ENCODE assay signal across 19 cellular contexts in the genomic region with DNA sequence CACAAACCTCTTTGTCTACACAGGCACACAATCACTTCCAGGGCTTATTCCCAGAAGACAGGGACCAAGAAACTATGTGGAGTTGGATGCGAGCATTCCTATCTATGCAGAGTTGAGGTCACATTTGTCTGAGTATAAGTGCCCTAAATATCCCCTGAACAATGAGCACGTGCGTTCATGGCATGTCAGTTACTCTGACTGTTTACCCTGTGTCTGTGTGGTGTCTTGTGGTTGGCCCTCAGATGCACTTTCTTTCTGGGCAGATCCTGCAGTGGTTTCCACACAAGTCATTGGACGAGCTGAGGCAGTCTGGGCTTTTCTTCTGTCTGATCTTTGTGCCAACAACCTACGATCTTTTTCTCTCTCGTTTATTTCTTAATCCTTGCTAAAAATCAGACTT.
DNase-seq lines count a peak whose midpoint lies in the region; ATAC-seq, FAIRE-seq and TF ChIP-seq lines count a peak whose summit lies in the region.
"Had no signal": no experiment of that assay in that cellular context is flagged by ENCODE, and none has a peak within 500 bp of the region (broad histone marks: within the 10 kb centered on the region; RNA-seq: fewer than 3 reads in every experiment).

No MANE protein-coding gene starts in this region.

- peaks cover 4% of the 10 kb centered on the region for H3F3A ChIP-seq in smooth muscle cell (ENCODE audit: low read depth)
- H3F3A ChIP-seq in SK-N-SH (replicated peaks; ENCODE audit: insufficient read depth) = peaks cover 58% of the 10 kb centered on the region

- 89% methylated on average over 6 of the region's 6 CpGs for WGBS in smooth muscle cell (ENCODE audit: low lambda C conversion rate)
- WGBS in SK-N-SH (ENCODE audit: low lambda C conversion rate) = 92% methylated on average over 6 of the region's 6 CpGs

- peak; percentile 80 to 91 for ATAC-seq in left cardiac atrium
- ATAC-seq in sciatic nerve = peak; percentile 95
- no peak for ATAC-seq in stimulated activated effector memory CD8-positive, alpha-beta T cell treated with anti-CD3 and anti-CD28 coated beads, Interleukin-12 subunit alpha, Interleukin-12 subunit beta, amount 100 ng/mL, for 72 hours
- ATAC-seq: stimulated activated naive CD8-positive, alpha-beta T cell treated with anti-CD3 and anti-CD28 coated beads, Interleukin-15, amount 100 ng/mL, for 72 hours; T-helper 17 cell had no signal

- TF ChIP-seq EP300 in SK-N-SH (IDR thresholded peaks at IDR 0.05; ENCODE audit: borderline replicate concordance in 1 of 2, low read depth in 1 of 2, low read length in 1 of 2) = no peak

- H3K36me3 Mint-ChIP-seq in astrocyte (ENCODE audit: low read depth, unreplicated experiment) = peaks cover 39% of the 10 kb centered on the region
- no peaks in the 10 kb centered on the region for H3K36me3 Mint-ChIP-seq in stimulated activated effector memory CD8-positive, alpha-beta T cell treated with anti-CD3 and anti-CD28 coated beads, Interleukin-12 subunit alpha, Interleukin-12 subunit beta, amount 100 ng/mL, for 72 hours

- peaks cover 92% of the 10 kb centered on the region for H3K36me3 ChIP-seq in astrocyte (ENCODE audit: insufficient read depth, low read length)
- peaks cover 59% of the 10 kb centered on the region for H3K36me3 ChIP-seq in smooth muscle cell (ENCODE audit: low read depth)
- H3K36me3 ChIP-seq in SK-N-SH (replicated peaks in 1 of 2; ENCODE audit: control insufficient read depth in 1 of 2, insufficient read depth in 2 of 2, low read length in 1 of 2) = peaks cover 96 to 97% of the 10 kb centered on the region in 2 experiments
- H3K36me3 ChIP-seq: colonic mucosa had no signal

- intact Hi-C loops in left cardiac atrium (cut with DNase I) = no loop called here
- intact Hi-C loops in sciatic nerve (cut with DNase I) = no loop called here

- peaks cover 2% of the 10 kb centered on the region for H3K9me3 Mint-ChIP-seq in astrocyte (ENCODE audit: unreplicated experiment)
- H3K9me3 Mint-ChIP-seq in stimulated activated effector memory CD8-positive, alpha-beta T cell treated with anti-CD3 and anti-CD28 coated beads, Interleukin-12 subunit alpha, Interleukin-12 subunit beta, amount 100 ng/mL, for 72 hours = no peaks in the 10 kb centered on the region
- H3K9me3 Mint-ChIP-seq: stimulated activated naive CD8-positive, alpha-beta T cell treated with anti-CD3 and anti-CD28 coated beads, Interleukin-15, amount 100 ng/mL, for 72 hours had no signal

- peaks cover 3% of the 10 kb centered on the region for H3K4me1 Mint-ChIP-seq in astrocyte (ENCODE audit: low read depth, unreplicated experiment)
- no peaks in the 10 kb centered on the region for H3K4me1 Mint-ChIP-seq in stimulated activated effector memory CD8-positive, alpha-beta T cell treated with anti-CD3 and anti-CD28 coated beads, Interleukin-12 subunit alpha, Interleukin-12 subunit beta, amount 100 ng/mL, for 72 hours
- H3K4me1 Mint-ChIP-seq: stimulated activated naive CD8-positive, alpha-beta T cell treated with anti-CD3 and anti-CD28 coated beads, Interleukin-15, amount 100 ng/mL, for 72 hours; T-helper 17 cell had no signal

- TF ChIP-seq RAD21 in SK-N-SH (IDR thresholded peaks at IDR 0.05; ENCODE audit: low read length) = no peak

- H3K9me2 ChIP-seq in SK-N-SH = no peaks in the 10 kb centered on the region

- H3K27ac Mint-ChIP-seq in astrocyte (ENCODE audit: unreplicated experiment) = no peak overlapping the region
- H3K27ac Mint-ChIP-seq in stimulated activated effector memory CD8-positive, alpha-beta T cell treated with anti-CD3 and anti-CD28 coated beads, Interleukin-12 subunit alpha, Interleukin-12 subunit beta, amount 100 ng/mL, for 72 hours = no peak overlapping the region
- H3K27ac Mint-ChIP-seq: T-helper 17 cell had no signal

- POLR2A ChIA-PET in SK-N-SH (lab: Yijun Ruan, JAX) = no interaction called here

- H3K27me3 ChIP-seq in astrocyte (ENCODE audit: insufficient read depth, low read length) (no peaks in the 10 kb centered on the region), smooth muscle cell (ENCODE audit: low read depth) (no peaks in the 10 kb centered on the region), SK-N-SH (ENCODE audit: insufficient read depth) (no peaks in the 10 kb centered on the region)
- H3K27me3 ChIP-seq: colonic mucosa had no signal

- no peak overlapping the region for H3K4me2 ChIP-seq in astrocyte (ENCODE audit: low read length)
- no peak overlapping the region for H3K4me2 ChIP-seq in smooth muscle cell
- no peak overlapping the region for H3K4me2 ChIP-seq in SK-N-SH

- CTCF ChIA-PET in SK-N-SH (lab: Yijun Ruan, JAX) = no interaction called here

- no peaks in the 10 kb centered on the region for H3K4me1 ChIP-seq in astrocyte (ENCODE audit: insufficient read depth, low read length)
- H3K4me1 ChIP-seq in smooth muscle cell (ENCODE audit: low read depth) = no peaks in the 10 kb centered on the region
- peaks cover 0 to 5% of the 10 kb centered on the region in 2 experiments; a peak in 2 of 4 replicates for H3K4me1 ChIP-seq in SK-N-SH (ENCODE audit: control insufficient read depth in 1 of 2, insufficient read depth in 2 of 2, low read depth in 1 of 2, low read length in 1 of 2)
- H3K4me1 ChIP-seq: Caco-2, colonic mucosa had no signal

- no peaks in the 10 kb centered on the region for H3K79me2 ChIP-seq in astrocyte (ENCODE audit: insufficient read depth, low read length)
- no peaks in the 10 kb centered on the region for H3K79me2 ChIP-seq in smooth muscle cell (ENCODE audit: low read depth)
- H3K79me2 ChIP-seq in SK-N-SH (ENCODE audit: insufficient read depth) = peaks cover 14% of the 10 kb centered on the region; the same call in 1 of the 2 replicates

- H3K9ac ChIP-seq in astrocyte (ENCODE audit: low read length) (no peak overlapping the region), smooth muscle cell (ENCODE audit: low read depth) (no peak overlapping the region), SK-N-SH (no peak overlapping the region)

- H3K9me3 ChIP-seq in astrocyte (ENCODE audit: insufficient read depth, low read depth, low read length) (no peaks in the 10 kb centered on the region), smooth muscle cell (replicated peaks; ENCODE audit: low read depth) (no peaks in the 10 kb centered on the region), SK-N-SH (no peaks in the 10 kb centered on the region)
- H3K9me3 ChIP-seq: Caco-2, colonic mucosa had no signal

- H3K27me3 Mint-ChIP-seq in astrocyte (ENCODE audit: low read depth, unreplicated experiment) = no peaks in the 10 kb centered on the region
- H3K27me3 Mint-ChIP-seq: stimulated activated naive CD8-positive, alpha-beta T cell treated with anti-CD3 and anti-CD28 coated beads, Interleukin-15, amount 100 ng/mL, for 72 hours; T-helper 17 cell had no signal

- H4K20me1 ChIP-seq in astrocyte (ENCODE audit: insufficient read depth, low read length) (peaks cover 3% of the 10 kb centered on the region), smooth muscle cell (ENCODE audit: low read depth) (no peaks in the 10 kb centered on the region), SK-N-SH (ENCODE audit: insufficient read depth) (no peaks in the 10 kb centered on the region)

- no peak for FAIRE-seq in astrocyte (lab: Jason Lieb, UNC)
- FAIRE-seq: G401.6, RCC 7860 had no signal

- H3K4me3 ChIP-seq in astrocyte (ENCODE audit: insufficient read depth, low read depth, low read length) (no peak overlapping the region), smooth muscle cell (no peak overlapping the region), SK-N-SH (ENCODE audit: low read depth in 2 of 2, low read length in 1 of 2) (no peak overlapping the region)
- H3K4me3 ChIP-seq: colonic mucosa had no signal

- H2AFZ ChIP-seq in astrocyte (ENCODE audit: low read depth, low read length) (no peak overlapping the region), smooth muscle cell (ENCODE audit: low read depth) (no peak overlapping the region), SK-N-SH (ENCODE audit: low read depth) (no peak overlapping the region)

- no peak overlapping the region for H3K4me3 Mint-ChIP-seq in astrocyte (ENCODE audit: unreplicated experiment)
- H3K4me3 Mint-ChIP-seq in stimulated activated effector memory CD8-positive, alpha-beta T cell treated with anti-CD3 and anti-CD28 coated beads, Interleukin-12 subunit alpha, Interleukin-12 subunit beta, amount 100 ng/mL, for 72 hours = no peak overlapping the region
- H3K4me3 Mint-ChIP-seq: stimulated activated naive CD8-positive, alpha-beta T cell treated with anti-CD3 and anti-CD28 coated beads, Interleukin-15, amount 100 ng/mL, for 72 hours; T-helper 17 cell had no signal

- H3K27ac ChIP-seq in astrocyte (ENCODE audit: low read depth, low read length) (no peak overlapping the region), smooth muscle cell (ENCODE audit: low read depth) (no peak overlapping the region), SK-N-SH (ENCODE audit: low read depth in 2 of 2, low read length in 1 of 2) (no peak overlapping the region)
- H3K27ac ChIP-seq: colonic mucosa, epithelial cell of prostate had no signal

- TF ChIP-seq CTCF in astrocyte (IDR thresholded peaks at IDR 0.05; ENCODE audit: insufficient read depth, low read depth, low read length) (no peak), smooth muscle cell (IDR thresholded peaks at IDR 0.05; ENCODE audit: borderline replicate concordance, insufficient read depth, poor library complexity, severe bottlenecking) (no peak), SK-N-SH (IDR thresholded peaks at IDR 0.05) (no peak)

- DNase-seq in AG20443 (ENCODE audit: low spot score) (peak; percentile 53), astrocyte (ENCODE audit: low read depth) (peak; percentile 27), left cardiac atrium (no peak), sciatic nerve (ENCODE audit: low spot score) (no peak), smooth muscle cell (lab: John Stamatoyannopoulos, UW; ENCODE audit: unreplicated experiment) (no peak), occipital lobe (lab: John Stamatoyannopoulos, UW) (no peak), SK-N-SH (no peak)
- DNase-seq in stimulated activated effector memory CD8-positive, alpha-beta T cell treated with anti-CD3 and anti-CD28 coated beads, Interleukin-12 subunit alpha, Interleukin-12 subunit beta, amount 100 ng/mL, for 72 hours (ENCODE audit: low spot score in 2 of 2) = no peak
- DNase-seq: amygdala; Caco-2; colonic mucosa; GOT3; KG1; NCI-H1436; stimulated activated naive CD8-positive, alpha-beta T cell treated with anti-CD3 and anti-CD28 coated beads, Interleukin-15, amount 100 ng/mL, for 72 hours; T-helper 17 cell had no signal

TF ChIP-seq in SK-N-SH, 30 proteins besides CTCF, POLR2A, EP300 and RAD21:
- no peak for TF ChIP-seq RXRA (IDR thresholded peaks at IDR 0.05; ENCODE audit: borderline replicate concordance, low read depth)
- TF ChIP-seq FOSL2 (IDR thresholded peaks at IDR 0.05; ENCODE audit: borderline replicate concordance, low read depth) = no peak
- no peak for TF ChIP-seq NRF1 (IDR thresholded peaks at IDR 0.05; ENCODE audit: low read depth, low read length)

Comparison
In these comparisons a context has a peak if more than half of its experiments do, and no peak if none do; other contexts are left out.
1. DNase-seq: peak in AG20443 (single experiment) and astrocyte (single experiment); none in left cardiac atrium (single experiment), sciatic nerve (single experiment), smooth muscle cell (single experiment), occipital lobe (single experiment), stimulated activated effector memory CD8-positive, alpha-beta T cell treated with anti-CD3 and anti-CD28 coated beads, Interleukin-12 subunit alpha, Interleukin-12 subunit beta, amount 100 ng/mL, for 72 hours (0 of 2) and SK-N-SH (single experiment).